In the genomic region with DNA sequence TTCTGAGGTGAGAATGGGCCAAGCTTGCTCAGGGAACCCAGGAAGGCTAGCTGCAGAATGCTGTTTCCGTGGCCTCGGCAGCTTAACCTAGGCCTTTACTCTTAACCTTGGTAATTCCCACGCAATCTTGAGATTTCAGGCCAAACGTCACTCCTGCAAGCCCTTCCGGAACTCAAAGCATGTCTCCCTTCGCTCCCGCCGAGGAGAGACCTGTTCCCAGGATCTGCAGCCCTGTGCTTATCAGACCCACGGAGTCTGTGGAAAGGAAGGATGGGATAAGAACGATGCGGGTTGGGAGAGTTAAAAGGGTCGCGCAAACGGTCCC, we compare ENCODE assay signal across 8 cellular contexts. TPM values are rescaled to one million over a fixed set of nuclear protein-coding genes. Genes with fewer than 3 reads are reported as not detected.
DNase-seq lines count a peak whose midpoint lies in the region; ATAC-seq and TF ChIP-seq lines count a peak whose summit lies in the region.

No MANE protein-coding gene starts in this region.

- POLR2A ChIA-PET in activated CD4-positive, alpha-beta T cell treated with anti-CD3 and anti-CD28 coated beads, Interleukin-2, amount 10 ng/mL, durations not matched to agents 7 days and 5 days (lab: Charles Lee), result interaction anchor here (0.6 kb wide), 1 partner anchor 90 kb away, joined by 3 read pairs; no protein-coding TSS in a partner anchor

- H3K27ac ChIP-seq in right lobe of liver (peak overlapping the region in 1 of 3 donors; percentile 3), thymus (ENCODE audit: low read depth) (peak overlapping the region; percentile 92)

- TF ChIP-seq CTCF in brain (conservative IDR thresholded peaks at IDR 0.05), result no peak
- TF ChIP-seq CTCF in right lobe of liver (IDR thresholded peaks at IDR 0.05), result no peak

- H3K4me1 Mint-ChIP-seq in activated CD4-positive, alpha-beta T cell treated with anti-CD3 and anti-CD28 coated beads, Interleukin-2, amount 10 ng/mL, durations not matched to agents 7 days and 5 days, result peaks cover 26% of the 10 kb centered on the region
- peaks cover 4% of the 10 kb centered on the region for H3K4me1 Mint-ChIP-seq in brain

- no peaks in the 10 kb centered on the region for H3K36me3 ChIP-seq in right lobe of liver
- H3K36me3 ChIP-seq in thymus (ENCODE audit: control insufficient read depth, insufficient read depth), result no peaks in the 10 kb centered on the region

- H3K9me3 Mint-ChIP-seq in activated CD4-positive, alpha-beta T cell treated with anti-CD3 and anti-CD28 coated beads, Interleukin-2, amount 10 ng/mL, durations not matched to agents 7 days and 5 days, result peaks cover 8% of the 10 kb centered on the region
- H3K9me3 Mint-ChIP-seq in brain, result peaks cover 0 to 4% (median 3%) of the 10 kb centered on the region in 5 experiments

- no peak for DNase-seq in activated CD4-positive, alpha-beta T cell treated with anti-CD3 and anti-CD28 coated beads, Interleukin-2, amount 10 ng/mL, durations not matched to agents 7 days and 5 days
- no peak for DNase-seq in activated CD4-positive, alpha-beta T cell treated with anti-CD3 and anti-CD28 coated beads for 1 hour
- DNase-seq in right lobe of liver, result no peak
- DNase-seq in activated CD4-positive, alpha-beta T cell treated with anti-CD3 and anti-CD28 coated beads for 4 hours, result no peak

- H3K4me1 ChIP-seq in right lobe of liver (peaks cover 0 to 4% (median 0%) of the 10 kb centered on the region in 4 donors), thymus (ENCODE audit: control insufficient read depth, insufficient read depth, low read length) (peaks cover 9% of the 10 kb centered on the region)

- 24% methylated on average over 8 of the region's 14 CpGs for WGBS in right lobe of liver (ENCODE audit: insufficient coverage, low coverage, low lambda C conversion rate, missing lambda C conversion rate)
- WGBS in thymus, result 36% methylated on average over 14 of the region's 14 CpGs

- H3K27ac Mint-ChIP-seq in activated CD4-positive, alpha-beta T cell treated with anti-CD3 and anti-CD28 coated beads, Interleukin-2, amount 10 ng/mL, durations not matched to agents 7 days and 5 days, result peak overlapping the region; percentile 86
- peak overlapping the region in 1 of 5 experiments; percentile 48 for H3K27ac Mint-ChIP-seq in brain

- no peaks in the 10 kb centered on the region for H3K27me3 Mint-ChIP-seq in activated CD4-positive, alpha-beta T cell treated with anti-CD3 and anti-CD28 coated beads, Interleukin-2, amount 10 ng/mL, durations not matched to agents 7 days and 5 days
- H3K27me3 Mint-ChIP-seq in brain, result peaks cover 9% of the 10 kb centered on the region

- H3K4me3 Mint-ChIP-seq in activated CD4-positive, alpha-beta T cell treated with anti-CD3 and anti-CD28 coated beads, Interleukin-2, amount 10 ng/mL, durations not matched to agents 7 days and 5 days, result peak overlapping the region; percentile 83
- peak overlapping the region; percentile 70 to 86 (median 73) for H3K4me3 Mint-ChIP-seq in brain

- CTCF ChIA-PET in activated CD4-positive, alpha-beta T cell treated with anti-CD3 and anti-CD28 coated beads, Interleukin-2, amount 10 ng/mL, durations not matched to agents 7 days and 5 days (lab: Charles Lee), result interaction anchor here (1.5 kb wide), 1 partner anchor 10 kb away, joined by 3 read pairs; no protein-coding TSS in a partner anchor

- H3K36me3 Mint-ChIP-seq in activated CD4-positive, alpha-beta T cell treated with anti-CD3 and anti-CD28 coated beads, Interleukin-2, amount 10 ng/mL, durations not matched to agents 7 days and 5 days (ENCODE audit: low read depth), result peaks cover 25% of the 10 kb centered on the region
- H3K36me3 Mint-ChIP-seq in brain, result no peaks in the 10 kb centered on the region

- H3K4me3 ChIP-seq in right lobe of liver (peak overlapping the region; percentile 55 to 64 (median 61)), thymus (ENCODE audit: low read length) (peak overlapping the region; percentile 72)

- intact Hi-C loops in right lobe of liver (cut with DNase I), result no loop called here

- peak in 2 of 4 donors; percentile 20 to 28 for ATAC-seq in right lobe of liver
- ATAC-seq in GM21786 (IDR thresholded peaks at IDR 0.05; ENCODE audit: unreplicated experiment), result no peak
- no peak for ATAC-seq in HG03135 (IDR thresholded peaks at IDR 0.05; ENCODE audit: unreplicated experiment)

- no peak for TF ChIP-seq POLR2A in right lobe of liver (IDR thresholded peaks at IDR 0.05)

- H3K9me3 ChIP-seq in right lobe of liver (no peaks in the 10 kb centered on the region), thymus (ENCODE audit: control insufficient read depth) (no peaks in the 10 kb centered on the region)

- H3K27me3 ChIP-seq in right lobe of liver (peaks cover 0 to 3% of the 10 kb centered on the region in 2 donors), thymus (ENCODE audit: control insufficient read depth, insufficient read depth) (no peaks in the 10 kb centered on the region)

RNA-seq across cellular contexts. Expression of gene ZFP3, which starts 0.5 kb away (rescaled TPM):
- total RNA-seq in activated CD4-positive, alpha-beta T cell treated with anti-CD3 and anti-CD28 coated beads, Interleukin-2, amount 10 ng/mL, durations not matched to agents 7 days and 5 days, result 1 to 10 TPM; 6.5 to 7.5 TPM
- polyA plus RNA-seq in brain (ENCODE audit: insufficient read depth, low read depth, low replicate concordance) (3.6 TPM), thymus (4.6 TPM)
- total RNA-seq in right lobe of liver, result 1 to 10 TPM in 1 of 6 experiments, under 1 TPM in 5; 0.51 to 1.6 (median 0.87) TPM

RNA-seq across cellular contexts. Expression of gene ZNF232, which starts 33.9 kb away (rescaled TPM):
- total RNA-seq in activated CD4-positive, alpha-beta T cell treated with anti-CD3 and anti-CD28 coated beads, Interleukin-2, amount 10 ng/mL, durations not matched to agents 7 days and 5 days, result 10 to 100 TPM in 1 of 2 experiments, 1 to 10 TPM in 1; 9.3 to 12.0 TPM
- polyA plus RNA-seq in brain (ENCODE audit: insufficient read depth, low read depth, low replicate concordance), result 30.9 TPM
- total RNA-seq in right lobe of liver, result 1 to 10 TPM; 3.3 to 5.0 (median 4.5) TPM
- polyA plus RNA-seq in thymus, result 9.9 TPM

RNA-seq across cellular contexts. Expression of gene USP6, which starts 38.1 kb away (rescaled TPM):
- total RNA-seq in activated CD4-positive, alpha-beta T cell treated with anti-CD3 and anti-CD28 coated beads, Interleukin-2, amount 10 ng/mL, durations not matched to agents 7 days and 5 days, result under 1 TPM; 0.05 to 0.06 TPM
- polyA plus RNA-seq in brain (ENCODE audit: insufficient read depth, low read depth, low replicate concordance) (0.05 TPM), thymus (0.30 TPM)
- under 1 TPM in 2 of 6 experiments, not detected in 4; 0.02 to 0.07 TPM for total RNA-seq in right lobe of liver

RNA-seq across cellular contexts. Expression of gene SLC52A1, which starts 42.5 kb away (rescaled TPM):
- total RNA-seq in activated CD4-positive, alpha-beta T cell treated with anti-CD3 and anti-CD28 coated beads, Interleukin-2, amount 10 ng/mL, durations not matched to agents 7 days and 5 days, result under 1 TPM; 0.48 to 0.82 TPM
- polyA plus RNA-seq in brain (ENCODE audit: insufficient read depth, low read depth, low replicate concordance) (not detected), thymus (0.96 TPM)
- under 1 TPM in 2 of 6 experiments, not detected in 4; 0.13 to 0.20 TPM for total RNA-seq in right lobe of liver
